Comparison of ENCODE assay signal across 14 cellular contexts in genomic region chr7:66905689-66906088, GRCh38. TPM values are rescaled to one million over a fixed set of nuclear protein-coding genes. Genes with fewer than 3 reads are reported as not detected.
DNase-seq lines count a peak whose midpoint lies in the region; ATAC-seq, FAIRE-seq and TF ChIP-seq lines count a peak whose summit lies in the region.
"Had no signal": no experiment of that assay in that cellular context is flagged by ENCODE, and none has a peak within 500 bp of the region (broad histone marks: within the 10 kb centered on the region; RNA-seq: fewer than 3 reads in every experiment).

No MANE protein-coding gene starts in this region.

- H3K4me1 Mint-ChIP-seq in neural crest cell (no peaks in the 10 kb centered on the region), CD14-positive monocyte (no peaks in the 10 kb centered on the region)

- no peaks in the 10 kb centered on the region for H3K27me3 ChIP-seq in K562 (ENCODE audit: control insufficient read depth in 2 of 2, insufficient read depth in 2 of 2, low read length in 2 of 2)
- no peaks in the 10 kb centered on the region for H3K27me3 ChIP-seq in dorsolateral prefrontal cortex

- H3K79me2 ChIP-seq in K562 (ENCODE audit: control insufficient read depth, insufficient read depth, low read length): no peaks in the 10 kb centered on the region

- POLR2A ChIA-PET in K562 (lab: Yijun Ruan, JAX): interaction anchor here (1.0 to 2.4 kb wide), 5 partner anchors 9 to 36 kb away, joined by 3 to 15 read pairs (median 5); no protein-coding TSS in a partner anchor

- TF ChIP-seq EP300 in K562 (IDR thresholded peaks at IDR 0.05; ENCODE audit: low read length): no peak

- no peaks in the 10 kb centered on the region for H4K20me1 ChIP-seq in K562 (replicated peaks; ENCODE audit: control insufficient read depth, insufficient read depth, low read length)

- H3K4me3 ChIP-seq in K562 (no peak overlapping the region), dorsolateral prefrontal cortex (no peak overlapping the region)

- intact Hi-C loops in K562 (cut with micrococcal nuclease) (no loop called here), dorsolateral prefrontal cortex (cut with DNase I) (no loop called here), CD14-positive monocyte (cut with micrococcal nuclease) (loop anchor here in 1 of 2 donors (5.0 kb wide), 1 partner anchor 73 kb away; no protein-coding TSS in a partner anchor)

- no peak overlapping the region for H3K4me2 ChIP-seq in K562 (ENCODE audit: insufficient read depth, low read length)

- in situ Hi-C loops in K562 (cut with MboI): no loop called here

- H3K9me3 Mint-ChIP-seq in neural crest cell (no peaks in the 10 kb centered on the region), CD14-positive monocyte (peaks cover 0 to 2% (median 0%) of the 10 kb centered on the region in 7 donors)

- no peaks in the 10 kb centered on the region for H3K27me3 Mint-ChIP-seq in neural crest cell (ENCODE audit: low read depth)
- peaks cover 0 to 2% (median 0%) of the 10 kb centered on the region in 3 donors for H3K27me3 Mint-ChIP-seq in CD14-positive monocyte (ENCODE audit: low read depth in 3 of 3)

- no TSS peak for BruUV-seq in K562 (replicated peaks; lab: Mats Ljungman, UMichigan)

- H3K27ac Mint-ChIP-seq in neural crest cell (ENCODE audit: unreplicated experiment) (peak overlapping the region; percentile 87), CD14-positive monocyte (peak overlapping the region in 3 of 7 donors; percentile 18 to 69 (median 44))

- peaks cover 18 to 25% of the 10 kb centered on the region in 2 experiments; a peak in 4 of 5 replicates for H3K4me1 ChIP-seq in K562 (replicated peaks in 1 of 2; ENCODE audit: control insufficient read depth in 2 of 2, insufficient read depth in 2 of 2, low read length in 2 of 2)

- H3K36me3 Mint-ChIP-seq in neural crest cell (ENCODE audit: low read depth) (no peaks in the 10 kb centered on the region), CD14-positive monocyte (peaks cover 0 to 13% of the 10 kb centered on the region in 2 donors)

- peak overlapping the region; percentile 23; the same call in 1 of the 2 replicates for H2AFZ ChIP-seq in K562 (ENCODE audit: low read depth, low read length)

- no peaks in the 10 kb centered on the region for H3K9me3 ChIP-seq in K562 (replicated peaks; ENCODE audit: control insufficient read depth, insufficient read depth, low read depth, low read length)

- 74% methylated on average over 5 of the region's 5 CpGs for WGBS in K562 (ENCODE audit: insufficient coverage, low coverage, missing lambda C conversion rate)

- no peaks in the 10 kb centered on the region for H3K9me1 ChIP-seq in K562 (ENCODE audit: control insufficient read depth, insufficient read depth, low read length)

- FAIRE-seq in K562 (lab: Jason Lieb, UNC): no peak
- FAIRE-seq: astrocyte, endothelial cell of umbilical vein had no signal

- CTCF ChIA-PET in K562 (lab: Yijun Ruan, JAX; ENCODE audit: low intra/inter-chr PET ratio): no interaction called here

- peak overlapping the region in 1 of 2 experiments; percentile 74; a peak in 2 of 4 replicates for H3K9ac ChIP-seq in K562 (ENCODE audit: insufficient read depth in 1 of 2, low read depth in 2 of 2, low read length in 2 of 2)

- no peak for TF ChIP-seq POLR2A in K562 (conservative IDR thresholded peaks at IDR 0.05)

- H3K27ac ChIP-seq in K562 (ENCODE audit: extremely low read depth, low read depth, low read length) (no peak overlapping the region), dorsolateral prefrontal cortex (no peak overlapping the region)

- TF ChIP-seq RAD21 in K562 (CRISPR knock-in tag; conservative IDR thresholded peaks at IDR 0.05 in 1 of 2, IDR thresholded peaks at IDR 0.05 in 1 of 2): no peak

- ATAC-seq in K562: peak; percentile 71
- ATAC-seq in HG02973 (IDR thresholded peaks at IDR 0.05; ENCODE audit: unreplicated experiment): no peak
- ATAC-seq in HG02571 (IDR thresholded peaks at IDR 0.05; ENCODE audit: unreplicated experiment): no peak
- ATAC-seq: right cardiac atrium had no signal

- no peak for DNase-seq in GM10266 (ENCODE audit: extremely low spot score)
- DNase-seq in HuH-7 (ENCODE audit: low spot score): peak; percentile 63
- DNase-seq in K562 (ENCODE audit: extremely low read depth in 1 of 4, low spot score in 3 of 4): peak in 2 of 4 experiments; percentile 36 to 38
- DNase-seq in neural crest cell (ENCODE audit: low read depth, low spot score): no peak
- DNase-seq in dorsolateral prefrontal cortex: no peak
- DNase-seq in CD14-positive monocyte (ENCODE audit: low spot score): no peak
- DNase-seq: activated T-cell treated with anti-CD3 and anti-CD28 coated beads, Interleukin-2, amount 50 U/mL, for 1 hour; DMS153; NCI-H2227 treated with DMSO at 0.1 percent for 48 hours; right cardiac atrium had no signal

- TF ChIP-seq CTCF in GM10266 (IDR thresholded peaks at IDR 0.05; ENCODE audit: control insufficient read depth, insufficient read depth, low read depth, missing control alignments) (peak; percentile 17), K562 (IDR thresholded peaks at IDR 0.05 in 2 of 3, conservative IDR thresholded peaks at IDR 0.05 in 1 of 3; ENCODE audit: insufficient read depth in 2 of 3, low read depth in 1 of 3, low read length in 3 of 3) (peak; percentile 29 to 52 (median 39); a peak in 5 of 6 replicates), neural crest cell (conservative IDR thresholded peaks at IDR 0.05) (peak; percentile 29), dorsolateral prefrontal cortex (IDR thresholded peaks at IDR 0.05 in 54 of 56, conservative IDR thresholded peaks at IDR 0.05 in 2 of 56; ENCODE audit: low read depth in 1 of 56, partially characterized antibody in 56 of 56) (no peak), CD14-positive monocyte (IDR thresholded peaks at IDR 0.05) (no peak)

- H3K36me3 ChIP-seq in K562 (ENCODE audit: control insufficient read depth, insufficient read depth, low read length): peaks cover 20% of the 10 kb centered on the region; the same call in 2 of the 3 replicates

- no peak overlapping the region for H3K4me3 Mint-ChIP-seq in neural crest cell
- H3K4me3 Mint-ChIP-seq in CD14-positive monocyte: no peak overlapping the region

TF ChIP-seq in K562, 482 proteins besides CTCF, POLR2A, EP300 and RAD21:
- TF ChIP-seq GMEB1 (CRISPR knock-in tag; IDR thresholded peaks at IDR 0.05) (no peak), ZNF316 (IDR thresholded peaks at IDR 0.05) (peak; percentile 68; the same call in 1 of the 2 replicates), RFX1 (IDR thresholded peaks at IDR 0.05) (no peak), ZFP36 (IDR thresholded peaks at IDR 0.05; ENCODE audit: low read depth, low read length, partially characterized antibody) (peak; percentile 27), ZFX (CRISPR knock-in tag; IDR thresholded peaks at IDR 0.05) (peak; percentile 24; the same call in 1 of the 2 replicates)

RNA-seq across cellular contexts. Expression of gene TMEM248, which starts 15.3 kb away (rescaled TPM):
- total RNA-seq in K562 (2011; cell fraction: chromatin; rRNA removed; ENCODE audit: low replicate concordance): 196 and 234 TPM in 2 replicates
- total RNA-seq in K562 (2011; cell fraction: nucleolus; rRNA removed): 184 and 220 TPM in 2 replicates
- 236 and 245 TPM in 2 replicates for total RNA-seq in K562 (2011; cell fraction: nucleoplasm; rRNA removed)
- total RNA-seq in K562 (2014; rRNA removed) (64.4 and 76.4 TPM in 2 replicates), K562 (2014; rRNA removed; fragmentation: Illumina TruSeq; extraction: Trizol) (57.6 and 58.0 TPM in 2 replicates), K562 (2015; rRNA removed; fragmentation: Illumina TruSeq; extraction: Trizol) (78.0 and 78.4 TPM in 2 replicates), K562 (2021) (107 and 108 TPM in 2 replicates), neural crest cell (69.7 and 72.2 TPM in 2 replicates), dorsolateral prefrontal cortex (100 to 1,000 TPM in 4 of 120 experiments, 10 to 100 TPM in 116; 55.9 to 106 (median 78.3) TPM)
- polyA plus RNA-seq in K562 (2011; rRNA removed) (79.1 and 95.8 TPM in 2 replicates), K562 (2014; fragmentation: Illumina TruSeq; extraction: Trizol) (109 and 132 TPM in 2 replicates), K562 (2014; fragmentation: Nextera tagmentation; extraction: Ambion mirVana) (1 to 10 TPM; 6.3 to 8.2 TPM), K562 (2014; rRNA removed) (63.2 and 85.8 TPM in 2 replicates), CD14-positive monocyte (10 to 100 TPM; 67.5 to 78.3 TPM)
- polyA plus RNA-seq in K562 (2011; cell fraction: cytosol; rRNA removed): 111 and 247 TPM in 2 replicates
- 105 and 124 TPM in 2 replicates for polyA plus RNA-seq in K562 (2011; cell fraction: nucleus; rRNA removed)
- polyA plus RNA-seq in K562 (2012): 51.5 and 64.1 TPM in 2 replicates
- polyA minus RNA-seq in K562 (2011; rRNA and poly(A)+ RNA removed): 89.8 and 153 TPM in 2 replicates
- polyA minus RNA-seq in K562 (2011; cell fraction: cytosol; rRNA and poly(A)+ RNA removed): 63.9 and 95.8 TPM in 2 replicates
- 27.6 and 38.8 TPM in 2 replicates for polyA minus RNA-seq in K562 (2011; cell fraction: nucleus; rRNA and poly(A)+ RNA removed)

Comparison
In these comparisons a context has a peak if more than half of its experiments do, and no peak if none do; other contexts are left out.
1. CTCF ChIP-seq: peak in GM10266 (single experiment), K562 (3 of 3) and neural crest cell (single experiment); none in dorsolateral prefrontal cortex (0 of 56) and CD14-positive monocyte (single experiment).